Comparison of ENCODE assay signal across 21 cellular contexts in genomic region chr12:42611571-42612257, GRCh38. TPM values are rescaled to one million over a fixed set of nuclear protein-coding genes. Genes with fewer than 3 reads are reported as not detected.
DNase-seq lines count a peak whose midpoint lies in the region; ATAC-seq, FAIRE-seq and TF ChIP-seq lines count a peak whose summit lies in the region.
"Had no signal": no experiment of that assay in that cellular context is flagged by ENCODE, and none has a peak within 500 bp of the region (broad histone marks: within the 10 kb centered on the region; RNA-seq: fewer than 3 reads in every experiment).

No MANE protein-coding gene starts in this region.

- H2BK120ac ChIP-seq in IMR-90 (ENCODE audit: low read depth, low read length) (no peak overlapping the region), trophoblast cell (ENCODE audit: insufficient read depth, low read length, poor library complexity) (no peak overlapping the region)

- H3K27ac Mint-ChIP-seq in astrocyte (ENCODE audit: unreplicated experiment), result no peak overlapping the region
- H3K27ac Mint-ChIP-seq: CD4-positive, alpha-beta memory T cell had no signal

- H3K9ac ChIP-seq in IMR-90 (ENCODE audit: low read depth, low read length) (no peak overlapping the region), astrocyte (ENCODE audit: low read length) (no peak overlapping the region), keratinocyte (ENCODE audit: control insufficient read depth, extremely low read depth, insufficient read depth, low read length) (no peak overlapping the region), trophoblast cell (ENCODE audit: low read length) (no peak overlapping the region)
- H3K9ac ChIP-seq: KMS-11 had no signal

- H2BK12ac ChIP-seq in trophoblast cell (ENCODE audit: low read length), result peak overlapping the region; percentile 2

- H3K56ac ChIP-seq in IMR-90 (ENCODE audit: extremely low read depth, insufficient read depth, low read length), result no peak overlapping the region

- H4K91ac ChIP-seq in IMR-90 (ENCODE audit: insufficient read depth, low read depth, low read length) (no peak overlapping the region), trophoblast cell (ENCODE audit: low read depth, low read length) (no peak overlapping the region)

- BruUV-seq in IMR-90 (replicated peaks; lab: Mats Ljungman, UMichigan), result no TSS peak

- in situ Hi-C loops in IMR-90 (cut with MboI; ENCODE audit: low sequenced_read_pairs), result no loop called here

- H2AK9ac ChIP-seq in IMR-90 (replicated peaks; ENCODE audit: low read depth, low read length, poor library complexity), result no peak overlapping the region

- H2BK5ac ChIP-seq in IMR-90 (ENCODE audit: low read depth, low read length, poor library complexity, severe bottlenecking), result no peak overlapping the region
- no peak overlapping the region for H2BK5ac ChIP-seq in trophoblast cell (ENCODE audit: low read depth, low read length, poor library complexity)

- H3K4me2 ChIP-seq in IMR-90 (ENCODE audit: low read depth, low read length) (no peak overlapping the region), astrocyte (ENCODE audit: low read length) (no peak overlapping the region), keratinocyte (ENCODE audit: control insufficient read depth, extremely low read depth, insufficient read depth, low read depth, low read length) (no peak overlapping the region), trophoblast cell (ENCODE audit: low read length) (no peak overlapping the region)
- H3K4me2 ChIP-seq: KMS-11 had no signal

- FAIRE-seq in astrocyte (lab: Jason Lieb, UNC) (no peak), keratinocyte (lab: Jason Lieb, UNC) (no peak)
- FAIRE-seq: HepG2 had no signal

- H4K8ac ChIP-seq in IMR-90 (ENCODE audit: low read depth in 2 of 2, low read length in 2 of 2) (no peak overlapping the region), trophoblast cell (ENCODE audit: low read depth, low read length) (no peak overlapping the region)

- no peak overlapping the region for H3K27ac ChIP-seq in IMR-90 (ENCODE audit: insufficient read depth, low read length)
- H3K27ac ChIP-seq in astrocyte (ENCODE audit: low read depth, low read length), result no peak overlapping the region
- H3K27ac ChIP-seq in keratinocyte (ENCODE audit: control insufficient read depth, insufficient read depth, low read length), result no peak overlapping the region
- no peak overlapping the region for H3K27ac ChIP-seq in trophoblast cell (ENCODE audit: low read depth, low read length)
- no peak overlapping the region for H3K27ac ChIP-seq in ovary
- H3K27ac ChIP-seq: KMS-11 had no signal

- H3K18ac ChIP-seq in IMR-90 (ENCODE audit: low read depth, low read length) (no peak overlapping the region), trophoblast cell (ENCODE audit: low read length) (no peak overlapping the region)

- no CpG with 5 or more reads among the region's 4 CpGs for WGBS in IMR-90 (ENCODE audit: extremely low coverage in 2 of 2, insufficient read length in 1 of 2), 2 experiments
- WGBS in trophoblast cell (ENCODE audit: extremely low coverage, insufficient coverage, insufficient read length), result no CpG with 5 or more reads among the region's 4 CpGs
- WGBS in ovary, 3 donors, result 23 to 28% (median 28%) methylated on average over 4 of the region's 4 CpGs

- peaks cover 3% of the 10 kb centered on the region; the same call in 1 of the 2 replicates for H3K27me3 ChIP-seq in IMR-90 (ENCODE audit: control insufficient read depth, insufficient read depth, low read length)
- H3K27me3 ChIP-seq in astrocyte (ENCODE audit: insufficient read depth, low read length), result no peaks in the 10 kb centered on the region
- H3K27me3 ChIP-seq in keratinocyte (ENCODE audit: control insufficient read depth, extremely low read depth, insufficient read depth, low read length), result no peaks in the 10 kb centered on the region
- no peaks in the 10 kb centered on the region for H3K27me3 ChIP-seq in trophoblast cell (ENCODE audit: insufficient read depth, low read length)
- H3K27me3 ChIP-seq in ovary, result no peaks in the 10 kb centered on the region
- H3K27me3 ChIP-seq: BE2C had no signal

- dilution Hi-C loops in IMR-90 (cut with HindIII; ENCODE audit: low sequenced_read_pairs, unreplicated experiment) (no loop called here), keratinocyte (cut with MboI; ENCODE audit: extremely low pct_ligation_motif_present, low sequenced_read_pairs) (no loop called here)

- H3K79me1 ChIP-seq in IMR-90 (ENCODE audit: low read depth in 1 of 2, low read length in 2 of 2), result no peaks in the 10 kb centered on the region
- H3K79me1 ChIP-seq in trophoblast cell (ENCODE audit: low read length), result peaks cover 7% of the 10 kb centered on the region

- H3K23ac ChIP-seq in IMR-90 (ENCODE audit: low read depth, low read length), result no peak overlapping the region
- no peak overlapping the region for H3K23ac ChIP-seq in trophoblast cell (ENCODE audit: low read length)

- no peak for ATAC-seq in IMR-90 (ENCODE audit: low read depth)
- ATAC-seq: HepG2 had no signal

- H3K4me3 Mint-ChIP-seq in astrocyte (ENCODE audit: unreplicated experiment), result no peak overlapping the region
- H3K4me3 Mint-ChIP-seq: CD4-positive, alpha-beta memory T cell had no signal

- intact Hi-C loops in IMR-90 (cut with micrococcal nuclease) (no loop called here), ovary (cut with DNase I) (no loop called here)

- TF ChIP-seq CTCF in IMR-90 (conservative IDR thresholded peaks at IDR 0.05; ENCODE audit: low read depth, low read length), result no peak
- no peak for TF ChIP-seq CTCF in astrocyte (IDR thresholded peaks at IDR 0.05; ENCODE audit: insufficient read depth, low read depth, low read length)
- no peak for TF ChIP-seq CTCF in keratinocyte (optimal IDR thresholded peaks at IDR 0.05 in 1 of 3, IDR thresholded peaks at IDR 0.05 in 1 of 3, conservative IDR thresholded peaks at IDR 0.05 in 1 of 3; ENCODE audit: extremely low read depth in 1 of 3, insufficient read depth in 2 of 3, low read length in 3 of 3)
- TF ChIP-seq CTCF in ovary (IDR thresholded peaks at IDR 0.05), result no peak

- H3K9me1 ChIP-seq in IMR-90 (ENCODE audit: insufficient read depth, low read length) (no peaks in the 10 kb centered on the region), keratinocyte (ENCODE audit: control insufficient read depth, extremely low read depth, insufficient read depth, low read length) (no peaks in the 10 kb centered on the region)

- H4K5ac ChIP-seq in IMR-90 (ENCODE audit: low read depth, low read length), result no peak overlapping the region

- H4K20me1 ChIP-seq in IMR-90 (ENCODE audit: insufficient read depth, low read length) (no peaks in the 10 kb centered on the region), astrocyte (ENCODE audit: insufficient read depth, low read length) (no peaks in the 10 kb centered on the region), keratinocyte (ENCODE audit: control insufficient read depth, extremely low read depth, insufficient read depth, low read length) (no peaks in the 10 kb centered on the region)

- TF ChIP-seq POLR2A in IMR-90 (IDR thresholded peaks at IDR 0.05; ENCODE audit: low read depth, low read length) (no peak), ovary (IDR thresholded peaks at IDR 0.05) (no peak)

- H4K12ac ChIP-seq in trophoblast cell (ENCODE audit: low read depth, low read length), result no peak overlapping the region

- no peaks in the 10 kb centered on the region for H3K36me3 Mint-ChIP-seq in astrocyte (ENCODE audit: low read depth, unreplicated experiment)
- H3K36me3 Mint-ChIP-seq: CD4-positive, alpha-beta memory T cell had no signal

- H2BK15ac ChIP-seq in IMR-90 (ENCODE audit: low read depth, low read length), result no peak overlapping the region

- CTCF ChIA-PET in IMR-90 (lab: Yijun Ruan, JAX), result interaction anchor here (0.6 kb wide), 1 partner anchor 82 kb away, joined by 3 read pairs; no protein-coding TSS in a partner anchor

- no peaks in the 10 kb centered on the region for H3K9me3 Mint-ChIP-seq in astrocyte (ENCODE audit: unreplicated experiment)

- no peak overlapping the region for H2BK20ac ChIP-seq in IMR-90 (ENCODE audit: low read depth, low read length)

- no peak for TF ChIP-seq RAD21 in IMR-90 (IDR thresholded peaks at IDR 0.05; ENCODE audit: low read length)

- H3K4me3 ChIP-seq in IMR-90 (ENCODE audit: insufficient read depth, low read depth, low read length) (no peak overlapping the region), astrocyte (ENCODE audit: insufficient read depth, low read depth, low read length) (no peak overlapping the region), keratinocyte (ENCODE audit: control insufficient read depth in 2 of 3, extremely low read depth in 1 of 3, insufficient read depth in 2 of 3, low read depth in 1 of 3, low read length in 3 of 3) (no peak overlapping the region), trophoblast cell (ENCODE audit: low read depth, low read length) (no peak overlapping the region), ovary (no peak overlapping the region)

- H3K4me1 ChIP-seq in IMR-90 (ENCODE audit: control insufficient read depth, insufficient read depth, low read length), result peaks cover 3% of the 10 kb centered on the region; the same call in 1 of the 2 replicates
- no peaks in the 10 kb centered on the region for H3K4me1 ChIP-seq in astrocyte (ENCODE audit: insufficient read depth, low read length)
- peaks cover 3% of the 10 kb centered on the region for H3K4me1 ChIP-seq in keratinocyte (ENCODE audit: control insufficient read depth, extremely low read depth, insufficient read depth, low read length)
- H3K4me1 ChIP-seq in trophoblast cell (ENCODE audit: control insufficient read depth in 1 of 2, insufficient read depth in 2 of 2, low read length in 2 of 2), result peaks cover 4 to 6% of the 10 kb centered on the region in 2 experiments
- peaks cover 3% of the 10 kb centered on the region for H3K4me1 ChIP-seq in ovary (ENCODE audit: insufficient read depth)
- H3K4me1 ChIP-seq: BE2C had no signal

- H3K27me3 Mint-ChIP-seq in astrocyte (ENCODE audit: low read depth, unreplicated experiment), result no peaks in the 10 kb centered on the region

- H2AFZ ChIP-seq in IMR-90 (replicated peaks; ENCODE audit: low read length, poor library complexity), result no peak overlapping the region
- H2AFZ ChIP-seq in astrocyte (ENCODE audit: low read depth, low read length), result no peak overlapping the region
- peak overlapping the region; percentile 8 for H2AFZ ChIP-seq in keratinocyte (ENCODE audit: control insufficient read depth, low read length)
- no peak overlapping the region for H2AFZ ChIP-seq in trophoblast cell (ENCODE audit: insufficient read depth, low read length, poor library complexity)

- H3K9me3 ChIP-seq in IMR-90 (ENCODE audit: control insufficient read depth, insufficient read depth, low read length) (no peaks in the 10 kb centered on the region), astrocyte (ENCODE audit: insufficient read depth, low read depth, low read length) (no peaks in the 10 kb centered on the region), keratinocyte (ENCODE audit: control insufficient read depth, low read depth, low read length) (no peaks in the 10 kb centered on the region), trophoblast cell (ENCODE audit: insufficient read depth, low read depth, low read length) (no peaks in the 10 kb centered on the region), ovary (no peaks in the 10 kb centered on the region)
- H3K9me3 ChIP-seq: BE2C had no signal

- DNase-seq in IMR-90, result no peak
- DNase-seq in astrocyte (ENCODE audit: low read depth), result peak; percentile 12
- DNase-seq in keratinocyte (ENCODE audit: low read depth, low spot score), result no peak
- no peak for DNase-seq in trophoblast cell
- DNase-seq in medulla oblongata (ENCODE audit: extremely low spot score), result no peak
- no peak for DNase-seq in GM19238 (ENCODE audit: insufficient read length, low spot score)
- no peak for DNase-seq in ovary
- no peak for DNase-seq in AG08396 (ENCODE audit: low spot score)
- DNase-seq: BE2C; CD4-positive, alpha-beta memory T cell; DMS153; GF-D8; NCI-H1417; NCI-H187; NCI-H2107; NCI-H510A; NCI-H748 treated with DMSO at 0.1 percent for 48 hours; NK-92 treated with Interleukin-12 subunit alpha and Interleukin-12 subunit beta, amount 100 ng/mL, for 24 hours; RPMI8226 had no signal

- H3K14ac ChIP-seq in IMR-90 (replicated peaks; ENCODE audit: low read depth, low read length), result peak overlapping the region; percentile 32; the same call in 1 of the 2 replicates
- H3K14ac ChIP-seq in trophoblast cell (ENCODE audit: low read length), result no peak overlapping the region

- POLR2A ChIA-PET in IMR-90 (lab: Charles Lee; ENCODE audit: unreplicated experiment), result no interaction called here

- H3K36me3 ChIP-seq in IMR-90 (ENCODE audit: control insufficient read depth, insufficient read depth, low read length) (no peaks in the 10 kb centered on the region), astrocyte (ENCODE audit: insufficient read depth, low read length) (no peaks in the 10 kb centered on the region), keratinocyte (ENCODE audit: control insufficient read depth in 2 of 2, extremely low read depth in 1 of 2, insufficient read depth in 2 of 2, low read length in 2 of 2) (no peaks in the 10 kb centered on the region), trophoblast cell (ENCODE audit: control insufficient read depth in 1 of 2, insufficient read depth in 2 of 2, low read length in 2 of 2) (no peaks in the 10 kb centered on the region), ovary (no peaks in the 10 kb centered on the region)
- H3K36me3 ChIP-seq: BE2C had no signal

- H3K4ac ChIP-seq in IMR-90 (ENCODE audit: low read depth, low read length) (no peak overlapping the region), trophoblast cell (ENCODE audit: low read depth, low read length) (no peak overlapping the region)

- TF ChIP-seq EP300 in ovary (IDR thresholded peaks at IDR 0.05), result no peak

- H2AK5ac ChIP-seq in IMR-90 (ENCODE audit: low read depth, low read length) (no peak overlapping the region), trophoblast cell (ENCODE audit: low read length) (no peak overlapping the region)

- H3K79me2 ChIP-seq in astrocyte (ENCODE audit: insufficient read depth, low read length) (no peaks in the 10 kb centered on the region), keratinocyte (ENCODE audit: control insufficient read depth, insufficient read depth, low read length) (no peaks in the 10 kb centered on the region), trophoblast cell (ENCODE audit: control insufficient read depth, insufficient read depth, low read length, poor library complexity) (no peaks in the 10 kb centered on the region)

- peaks cover 14% of the 10 kb centered on the region for H3K4me1 Mint-ChIP-seq in astrocyte (ENCODE audit: low read depth, unreplicated experiment)
- H3K4me1 Mint-ChIP-seq: CD4-positive, alpha-beta memory T cell had no signal

RNA-seq across cellular contexts. Expression of gene PRICKLE1, which starts 22.2 kb away (rescaled TPM):
- total RNA-seq in IMR-90 (2012; rRNA removed) (20.8 and 21.3 TPM in 2 replicates), astrocyte (34.9 and 39.5 TPM in 2 replicates), ovary (10 to 100 TPM; 14.2 to 35.2 (median 22.5) TPM)
- polyA plus RNA-seq in IMR-90 (2012; rRNA removed) (20.4 and 21.7 TPM in 2 replicates), keratinocyte (2.0 to 7.6 TPM (median 3.5 TPM) in 3 replicates), ovary (10 to 100 TPM; 12.5 to 29.1 TPM)
- 8.1 and 14.7 TPM in 2 replicates for polyA plus RNA-seq in IMR-90 (2012; cell fraction: cytosol; rRNA removed)
- polyA plus RNA-seq in IMR-90 (2012; cell fraction: nucleus; rRNA removed; ENCODE audit: low replicate concordance), result 28.9 and 30.5 TPM in 2 replicates
- polyA plus RNA-seq in keratinocyte (2011; ENCODE audit: low read depth), result 1.4 TPM
- 1.8 and 2.7 TPM in 2 replicates for polyA plus RNA-seq in keratinocyte (2011; cell fraction: cytosol; rRNA removed)
- 5.7 and 6.5 TPM in 2 replicates for polyA plus RNA-seq in keratinocyte (2011; cell fraction: nucleus; rRNA removed)
- polyA plus RNA-seq in keratinocyte (2012; ENCODE audit: low replicate concordance), result 1.9 and 7.3 TPM in 2 replicates
- polyA minus RNA-seq in keratinocyte, result 9.0 to 11.5 TPM (median 9.3 TPM) in 3 replicates
- polyA minus RNA-seq in keratinocyte (2011; cell fraction: cytosol; rRNA and poly(A)+ RNA removed), result 7.3 TPM
- polyA minus RNA-seq in keratinocyte (2011; cell fraction: nucleus; rRNA and poly(A)+ RNA removed), result 9.5 and 16.5 TPM in 2 replicates
- polyA plus RNA-seq in trophoblast cell (2013), result 4.6 and 5.1 TPM in 2 replicates
- total RNA-seq: CD4-positive, alpha-beta memory T cell; HepG2 had no signal
- polyA plus RNA-seq: CD4-positive, alpha-beta memory T cell; HepG2 had no signal
